In the genomic region with DNA sequence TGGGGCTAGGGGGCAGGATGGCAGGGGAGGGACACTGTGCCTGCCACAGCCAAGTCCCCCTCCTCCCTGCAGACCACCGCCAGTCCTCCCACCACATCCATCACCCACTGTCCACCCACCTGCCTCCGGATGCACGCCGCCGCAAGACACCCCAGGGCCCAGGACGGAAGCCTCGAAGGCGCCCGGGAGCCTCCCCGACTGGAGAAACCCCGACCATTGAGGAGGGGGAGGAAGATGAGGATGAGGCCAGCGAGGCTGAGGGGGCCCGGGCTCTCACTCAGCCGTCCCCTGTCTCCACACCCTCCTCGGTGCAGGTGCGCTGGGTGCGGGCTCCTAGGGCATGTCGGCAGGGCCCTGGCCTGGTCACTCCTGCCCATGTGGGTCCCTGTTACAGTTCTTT, we compare ENCODE assay signal across 24 cellular contexts.
"Had no signal": no experiment of that assay in that cellular context is flagged by ENCODE, and none has a peak within 500 bp of the region (broad histone marks: within the 10 kb centered on the region; RNA-seq: fewer than 3 reads in every experiment).

No MANE protein-coding gene starts in this region.

- H3K27me3 Mint-ChIP-seq: activated CD4-positive, alpha-beta T cell treated with anti-CD3 and anti-CD28 coated beads, Interleukin-2, amount 10 ng/mL, durations not matched to agents 24 days and 14 days; activated CD8-positive, alpha-beta memory T cell treated with anti-CD3 and anti-CD28 coated beads, Interleukin-2, amount 10 ng/mL, durations not matched to agents 7 days and 5 days; activated naive CD8-positive, alpha-beta T cell treated with anti-CD3 and anti-CD28 coated beads, Interleukin-2, amount 50 U/mL, for 24 hours; activated T-cell treated with anti-CD3 and anti-CD28 coated beads, Interleukin-2, amount 50 U/mL, for 24 hours; T-helper 17 cell had no signal

- H3K9me3 Mint-ChIP-seq: activated CD4-positive, alpha-beta T cell treated with anti-CD3 and anti-CD28 coated beads, Interleukin-2, amount 10 ng/mL, durations not matched to agents 24 days and 14 days; activated naive CD4-positive, alpha-beta T cell treated with anti-CD3 and anti-CD28 coated beads, Interleukin-2, amount 50 U/mL, for 72 hours; activated naive CD8-positive, alpha-beta T cell treated with anti-CD3 and anti-CD28 coated beads, Interleukin-2, amount 50 U/mL, for 24 hours; activated T-cell treated with anti-CD3 and anti-CD28 coated beads, Interleukin-2, amount 50 U/mL, for 24 hours; activated T-helper 1 cell treated with anti-CD3 and anti-CD28 coated beads, Interleukin-12 subunit alpha, Interleukin-12 subunit beta, Interleukin-2, Interleukin-4 antibody, amounts not matched to agents 30 ng/mL and 10 ng/mL and 1 ng/mL, durations not matched to agents 14 hours and 24 hours and 36 hours; brain; WTC11 had no signal

- H3K4me3 Mint-ChIP-seq: activated CD4-positive, alpha-beta T cell treated with anti-CD3 and anti-CD28 coated beads, Interleukin-2, amount 10 ng/mL, durations not matched to agents 24 days and 14 days; activated CD8-positive, alpha-beta memory T cell treated with anti-CD3 and anti-CD28 coated beads, Interleukin-2, amount 10 ng/mL, durations not matched to agents 7 days and 5 days; activated naive CD8-positive, alpha-beta T cell treated with anti-CD3 and anti-CD28 coated beads, Interleukin-2, amount 50 U/mL, for 24 hours; activated T-cell treated with anti-CD3 and anti-CD28 coated beads, Interleukin-2, amount 50 U/mL, for 24 hours; activated T-helper 1 cell treated with anti-CD3 and anti-CD28 coated beads, Interleukin-12 subunit alpha, Interleukin-12 subunit beta, Interleukin-2, Interleukin-4 antibody, amounts not matched to agents 30 ng/mL and 10 ng/mL and 1 ng/mL, durations not matched to agents 14 hours and 24 hours and 36 hours; brain; T-helper 17 cell had no signal

- DNase-seq: activated CD4-positive, alpha-beta T cell treated with anti-CD3 and anti-CD28 coated beads for 1 hour; activated CD4-positive, alpha-beta T cell treated with anti-CD3 and anti-CD28 coated beads, Interleukin-2, amount 10 ng/mL, durations not matched to agents 24 days and 14 days; activated CD4-positive, alpha-beta T cell treated with anti-CD3 and anti-CD28 coated beads, Interleukin-2, amount 50 U/mL, for 48 hours; activated CD8-positive, alpha-beta memory T cell treated with anti-CD3 and anti-CD28 coated beads, Interleukin-2, amount 10 ng/mL, durations not matched to agents 7 days and 5 days; activated effector memory CD4-positive, alpha-beta T cell treated with Interleukin-2 at 50 U/mL for 16 hours; activated naive CD4-positive, alpha-beta T cell treated with Interleukin-2 at 50 U/mL for 16 hours; activated naive CD8-positive, alpha-beta T cell treated with anti-CD3 and anti-CD28 coated beads, Interleukin-2, amount 50 U/mL, for 24 hours; activated T-cell treated with anti-CD3 and anti-CD28 coated beads, Interleukin-2, amount 50 U/mL, for 24 hours; amniotic stem cell; NCI-H1048; NCI-H146; NCI-H187 treated with DMSO at 0.1 percent for 48 hours; NCI-H2081 treated with DMSO at 0.1 percent for 48 hours; NCI-H446; NCI-H524; SIG-M5; T-helper 17 cell; T-helper 9 cell had no signal

- H3K36me3 Mint-ChIP-seq: activated naive CD4-positive, alpha-beta T cell treated with anti-CD3 and anti-CD28 coated beads, Interleukin-2, amount 50 U/mL, for 72 hours; brain had no signal

- H3K4me3 ChIP-seq: cardiac muscle cell had no signal

- ATAC-seq: activated CD8-positive, alpha-beta memory T cell treated with anti-CD3 and anti-CD28 coated beads, Interleukin-2, amount 10 ng/mL, durations not matched to agents 7 days and 5 days; activated naive CD4-positive, alpha-beta T cell treated with anti-CD3 and anti-CD28 coated beads, Interleukin-2, amount 50 U/mL, for 72 hours; activated naive CD8-positive, alpha-beta T cell treated with anti-CD3 and anti-CD28 coated beads, Interleukin-2, amount 50 U/mL, for 24 hours; T-helper 17 cell; WTC11 had no signal

- H3K27me3 ChIP-seq: cardiac muscle cell had no signal

- H3K27ac ChIP-seq: cardiac muscle cell had no signal

- H3K27ac Mint-ChIP-seq: activated CD4-positive, alpha-beta T cell treated with anti-CD3 and anti-CD28 coated beads, Interleukin-2, amount 10 ng/mL, durations not matched to agents 24 days and 14 days; activated CD8-positive, alpha-beta memory T cell treated with anti-CD3 and anti-CD28 coated beads, Interleukin-2, amount 10 ng/mL, durations not matched to agents 7 days and 5 days; activated naive CD8-positive, alpha-beta T cell treated with anti-CD3 and anti-CD28 coated beads, Interleukin-2, amount 50 U/mL, for 24 hours; activated T-cell treated with anti-CD3 and anti-CD28 coated beads, Interleukin-2, amount 50 U/mL, for 24 hours; activated T-helper 1 cell treated with anti-CD3 and anti-CD28 coated beads, Interleukin-12 subunit alpha, Interleukin-12 subunit beta, Interleukin-2, Interleukin-4 antibody, amounts not matched to agents 30 ng/mL and 10 ng/mL and 1 ng/mL, durations not matched to agents 14 hours and 24 hours and 36 hours; T-helper 17 cell; WTC11 had no signal

- FAIRE-seq: astrocyte had no signal
